ENCODE assay signal across 9 cellular contexts in genomic region chr6:36985384-36985962, GRCh38. TPM values are rescaled to one million over a fixed set of nuclear protein-coding genes. Genes with fewer than 3 reads are reported as not detected.
DNase-seq lines count a peak whose midpoint lies in the region; ATAC-seq, FAIRE-seq and TF ChIP-seq lines count a peak whose summit lies in the region.
"Had no signal": no experiment of that assay in that cellular context is flagged by ENCODE, and none has a peak within 500 bp of the region (broad histone marks: within the 10 kb centered on the region; RNA-seq: fewer than 3 reads in every experiment).

No MANE protein-coding gene starts in this region.

- TF ChIP-seq CTCF in A549 (IDR thresholded peaks at IDR 0.05) (no peak), WTC11 (IDR thresholded peaks at IDR 0.05) (no peak), liver (IDR thresholded peaks at IDR 0.05; ENCODE audit: low read depth, low read length, missing input control) (no peak)

- H3K9me3 Mint-ChIP-seq in WTC11, result 0 out of 2 replicates have a peak, but pooled peaks cover 3% of the 10 kb centered on the region

- POLR2A ChIA-PET in A549 (lab: Yijun Ruan, JAX) (interaction anchor here (0.6 to 1.5 kb wide), 7 partner anchors 8 to 149 kb away, joined by 3 to 11 read pairs (median 3); partner anchors contain the start of gene PPIL1), WTC11 (lab: Charles Lee) (interaction anchor here (0.6 to 1.2 kb wide), 10 partner anchors 11 to 272 kb away, joined by 3 to 10 read pairs (median 3); partner anchors contain the start of genes PIM1, PPIL1, TBC1D22B and TMEM217)

- peak overlapping the region; percentile 55; the same call in 1 of the 2 replicates for H3K27ac Mint-ChIP-seq in WTC11

- CTCF ChIA-PET in A549 (lab: Yijun Ruan, JAX), result interaction anchor here (0.6 to 1.5 kb wide), 2 partner anchors 33 to 82 kb away, joined by 3 read pairs; no protein-coding TSS in a partner anchor
- CTCF ChIA-PET in WTC11 (lab: Charles Lee), result interaction anchor here (1.0 to 2.6 kb wide), 9 partner anchors 8 to 224 kb away, joined by 3 to 32 read pairs (median 7); partner anchors contain the start of genes C6orf89 and PPIL1

- H3K4me1 ChIP-seq in A549 (peaks cover 25% of the 10 kb centered on the region), liver (ENCODE audit: control insufficient read depth in 4 of 4, insufficient read depth in 4 of 4, low read length in 3 of 4) (peaks cover 6 to 30% (median 17%) of the 10 kb centered on the region in 4 donors)

- H3K27ac ChIP-seq in A549 (peak overlapping the region; percentile 98 to 100), liver (ENCODE audit: low read depth in 1 of 2, low read length in 2 of 2) (peak overlapping the region; percentile 86 to 97)

- H3K4me3 ChIP-seq in A549 (peak overlapping the region; percentile 100), liver (ENCODE audit: low read depth in 1 of 3, low read length in 3 of 3) (peak overlapping the region; percentile 88 to 96 (median 93))

- H3K9ac ChIP-seq in liver (ENCODE audit: low read depth in 1 of 2, low read length in 2 of 2), result peak overlapping the region; percentile 77 to 97

- TF ChIP-seq POLR2A in A549 (IDR thresholded peaks at IDR 0.05; ENCODE audit: low read length), result no peak

- H3K36me3 ChIP-seq in liver (ENCODE audit: control insufficient read depth in 4 of 4, insufficient read depth in 3 of 4, low read depth in 1 of 4, low read length in 3 of 4), result peaks cover 0 to 3% (median 0%) of the 10 kb centered on the region in 4 donors

- in situ Hi-C loops in ACHN (cut with HindIII; ENCODE audit: low pct_ligation_motif_present, low pct_unique_long_range_greater_than_20kb, low sequenced_read_pairs), result no loop called here

- TF ChIP-seq RAD21 in A549 (conservative IDR thresholded peaks at IDR 0.05 in 1 of 2, IDR thresholded peaks at IDR 0.05 in 1 of 2), result no peak
- no peak for TF ChIP-seq RAD21 in liver (IDR thresholded peaks at IDR 0.05)

- no peaks in the 10 kb centered on the region for H3K27me3 ChIP-seq in liver (ENCODE audit: control insufficient read depth in 4 of 4, insufficient read depth in 4 of 4, low read length in 3 of 4)

- no peaks in the 10 kb centered on the region for H3K27me3 Mint-ChIP-seq in WTC11 (ENCODE audit: low read depth)

- TF ChIP-seq EP300 in A549 (IDR thresholded peaks at IDR 0.05), result no peak

- no peak overlapping the region for H3K4me3 Mint-ChIP-seq in WTC11

- H3K4me1 Mint-ChIP-seq in WTC11, result peaks cover 25% of the 10 kb centered on the region

- under 1% methylated on average over 9 of the region's 26 CpGs for WGBS in A549 (ENCODE audit: missing lambda C conversion rate)
- under 1% methylated on average over 26 of the region's 26 CpGs for WGBS in liver

- DNase-seq in A549 (ENCODE audit: low read depth in 1 of 2, low spot score in 1 of 2) (no peak), WTC11 (ENCODE audit: low spot score) (no peak), HUDEP-2 (lab: John Stamatoyannopoulos, UW; ENCODE audit: unreplicated experiment in 76 of 76) (no peak), ACHN (no peak), SK-N-DZ (ENCODE audit: low spot score) (no peak)

- H3K36me3 Mint-ChIP-seq in WTC11, result no peaks in the 10 kb centered on the region

- no peak for FAIRE-seq in A549 (lab: Jason Lieb, UNC)
- FAIRE-seq: endometrium had no signal

- no peaks in the 10 kb centered on the region for H3K9me3 ChIP-seq in A549
- no peaks in the 10 kb centered on the region for H3K9me3 ChIP-seq in liver (ENCODE audit: control insufficient read depth in 4 of 4, low read length in 3 of 4)

- ATAC-seq in A549 (peak in 1 of 2 experiments; percentile 6; a peak in 1 of 6 replicates), GM21390 (IDR thresholded peaks at IDR 0.05; ENCODE audit: unreplicated experiment) (peak; percentile 13), WTC11 (no peak), HG02678 (IDR thresholded peaks at IDR 0.05; ENCODE audit: unreplicated experiment) (no peak)

- H3K4me2 ChIP-seq in A549, result peak overlapping the region; percentile 96

TF ChIP-seq in A549, 52 proteins besides CTCF, POLR2A, EP300 and RAD21 (continues in another document):
- TF ChIP-seq RCOR1 (IDR thresholded peaks at IDR 0.05; ENCODE audit: low read depth, low read length) (no peak), KDM5A (IDR thresholded peaks at IDR 0.05) (no peak), FOSB (CRISPR knock-in tag; IDR thresholded peaks at IDR 0.05) (no peak), NR3C1 (IDR thresholded peaks at IDR 0.05) (no peak)
- TF ChIP-seq, protein P1, sequence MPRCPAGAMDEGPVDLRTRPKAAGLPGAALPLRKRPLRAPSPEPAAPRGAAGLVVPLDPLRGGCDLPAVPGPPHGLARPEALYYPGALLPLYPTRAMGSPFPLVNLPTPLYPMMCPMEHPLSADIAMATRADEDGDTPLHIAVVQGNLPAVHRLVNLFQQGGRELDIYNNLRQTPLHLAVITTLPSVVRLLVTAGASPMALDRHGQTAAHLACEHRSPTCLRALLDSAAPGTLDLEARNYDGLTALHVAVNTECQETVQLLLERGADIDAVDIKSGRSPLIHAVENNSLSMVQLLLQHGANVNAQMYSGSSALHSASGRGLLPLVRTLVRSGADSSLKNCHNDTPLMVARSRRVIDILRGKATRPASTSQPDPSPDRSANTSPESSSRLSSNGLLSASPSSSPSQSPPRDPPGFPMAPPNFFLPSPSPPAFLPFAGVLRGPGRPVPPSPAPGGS (IDR thresholded peaks at IDR 0.05), result no peak

TF ChIP-seq in WTC11, 78 proteins besides CTCF, POLR2A, EP300 and RAD21 (continues in another document):
- no peak for TF ChIP-seq E2F1 (CRISPR knock-in tag; IDR thresholded peaks at IDR 0.05)
- TF ChIP-seq ZNF423 (CRISPR knock-in tag; IDR thresholded peaks at IDR 0.05), result no peak

TF ChIP-seq in liver, 16 proteins besides CTCF, POLR2A, EP300 and RAD21 (continues in another document):
- no peak for TF ChIP-seq RXRA (IDR thresholded peaks at IDR 0.05)
- TF ChIP-seq HNF4A (conservative IDR thresholded peaks at IDR 0.05), result no peak
- no peak for TF ChIP-seq SP1 (IDR thresholded peaks at IDR 0.05)
- TF ChIP-seq, protein P2, sequence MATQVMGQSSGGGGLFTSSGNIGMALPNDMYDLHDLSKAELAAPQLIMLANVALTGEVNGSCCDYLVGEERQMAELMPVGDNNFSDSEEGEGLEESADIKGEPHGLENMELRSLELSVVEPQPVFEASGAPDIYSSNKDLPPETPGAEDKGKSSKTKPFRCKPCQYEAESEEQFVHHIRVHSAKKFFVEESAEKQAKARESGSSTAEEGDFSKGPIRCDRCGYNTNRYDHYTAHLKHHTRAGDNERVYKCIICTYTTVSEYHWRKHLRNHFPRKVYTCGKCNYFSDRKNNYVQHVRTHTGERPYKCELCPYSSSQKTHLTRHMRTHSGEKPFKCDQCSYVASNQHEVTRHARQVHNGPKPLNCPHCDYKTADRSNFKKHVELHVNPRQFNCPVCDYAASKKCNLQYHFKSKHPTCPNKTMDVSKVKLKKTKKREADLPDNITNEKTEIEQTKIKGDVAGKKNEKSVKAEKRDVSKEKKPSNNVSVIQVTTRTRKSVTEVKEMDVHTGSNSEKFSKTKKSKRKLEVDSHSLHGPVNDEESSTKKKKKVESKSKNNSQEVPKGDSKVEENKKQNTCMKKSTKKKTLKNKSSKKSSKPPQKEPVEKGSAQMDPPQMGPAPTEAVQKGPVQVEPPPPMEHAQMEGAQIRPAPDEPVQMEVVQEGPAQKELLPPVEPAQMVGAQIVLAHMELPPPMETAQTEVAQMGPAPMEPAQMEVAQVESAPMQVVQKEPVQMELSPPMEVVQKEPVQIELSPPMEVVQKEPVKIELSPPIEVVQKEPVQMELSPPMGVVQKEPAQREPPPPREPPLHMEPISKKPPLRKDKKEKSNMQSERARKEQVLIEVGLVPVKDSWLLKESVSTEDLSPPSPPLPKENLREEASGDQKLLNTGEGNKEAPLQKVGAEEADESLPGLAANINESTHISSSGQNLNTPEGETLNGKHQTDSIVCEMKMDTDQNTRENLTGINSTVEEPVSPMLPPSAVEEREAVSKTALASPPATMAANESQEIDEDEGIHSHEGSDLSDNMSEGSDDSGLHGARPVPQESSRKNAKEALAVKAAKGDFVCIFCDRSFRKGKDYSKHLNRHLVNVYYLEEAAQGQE (IDR thresholded peaks at IDR 0.05), result no peak
- TF ChIP-seq HNF4G (IDR thresholded peaks at IDR 0.05), result no peak
- no peak for TF ChIP-seq NR2F2 (IDR thresholded peaks at IDR 0.05)

RNA-seq across cellular contexts. Expression of gene MTCH1, which starts 0.5 kb away (rescaled TPM):
- 65.4 and 69.4 TPM in 2 replicates for polyA plus RNA-seq in A549 (2011; rRNA removed)
- polyA plus RNA-seq in A549 (2012; cell fraction: cytosol; rRNA removed), result 91.5 and 112 TPM in 2 replicates
- 117 and 143 TPM in 2 replicates for polyA plus RNA-seq in A549 (2012; cell fraction: nucleus; rRNA removed)
- polyA plus RNA-seq in A549 (2017; fragmentation: RNase III; extraction: RNeasy Plus Mini Kit Qiagen cat#74134 plus additional on column Dnase treatment), result 99.8 to 112 TPM (median 111 TPM) in 3 replicates
- polyA minus RNA-seq in A549 (2011; rRNA and poly(A)+ RNA removed), result 86.0 and 88.0 TPM in 2 replicates
- total RNA-seq in WTC11 (2021), result 198 to 207 TPM (median 204 TPM) in 3 replicates
- total RNA-seq in liver, result 10 to 100 TPM; 72.8 to 79.6 TPM
- polyA plus RNA-seq in liver, result 10 to 100 TPM; 61.5 to 75.4 TPM
- 215 and 251 TPM in 2 replicates for polyA plus RNA-seq in SK-N-DZ (2014; cell fraction: cytosol; rRNA removed)
- 349 and 390 TPM in 2 replicates for polyA plus RNA-seq in SK-N-DZ (2014; cell fraction: nucleus; rRNA removed)

RNA-seq across cellular contexts. Expression of gene FGD2, which starts 20.0 kb away (rescaled TPM):
- polyA plus RNA-seq in A549 (2011; rRNA removed) (not detected in 2 replicates), A549 (2017; fragmentation: RNase III; extraction: RNeasy Plus Mini Kit Qiagen cat#74134 plus additional on column Dnase treatment) (not detected in 3 replicates), liver (1 to 10 TPM; 4.6 to 5.8 TPM)
- not detected in 2 replicates for polyA plus RNA-seq in A549 (2012; cell fraction: cytosol; rRNA removed)
- 0.06 TPM in 1 of 2 replicates, not detected in the other for polyA plus RNA-seq in A549 (2012; cell fraction: nucleus; rRNA removed)
- polyA minus RNA-seq in A549 (2011; rRNA and poly(A)+ RNA removed), result not detected in 2 replicates
- total RNA-seq in WTC11 (2021) (0.31 to 0.78 TPM (median 0.44 TPM) in 3 replicates), liver (10 to 100 TPM; 12.4 to 24.4 TPM)
- polyA plus RNA-seq in SK-N-DZ (2014; cell fraction: cytosol; rRNA removed), result not detected in 2 replicates
- polyA plus RNA-seq in SK-N-DZ (2014; cell fraction: nucleus; rRNA removed), result not detected in 2 replicates

RNA-seq across cellular contexts. Expression of gene PI16, which starts 30.9 kb away (rescaled TPM):
- polyA plus RNA-seq in A549 (2011; rRNA removed) (not detected in 2 replicates), A549 (2017; fragmentation: RNase III; extraction: RNeasy Plus Mini Kit Qiagen cat#74134 plus additional on column Dnase treatment) (not detected in 3 replicates), liver (under 1 TPM; 0.12 to 0.24 TPM)
- polyA plus RNA-seq in A549 (2012; cell fraction: cytosol; rRNA removed), result 0.05 TPM in 1 of 2 replicates, not detected in the other
- polyA plus RNA-seq in A549 (2012; cell fraction: nucleus; rRNA removed), result 0.02 TPM in 1 of 2 replicates, not detected in the other
- not detected in 2 replicates for polyA minus RNA-seq in A549 (2011; rRNA and poly(A)+ RNA removed)
- total RNA-seq in WTC11 (2021) (0.09 to 0.17 TPM in 2 of 3 replicates, not detected in the other), liver (under 1 TPM in 1 of 2 donors, not detected in 1; 0.25 TPM)
- not detected in 2 replicates for polyA plus RNA-seq in SK-N-DZ (2014; cell fraction: cytosol; rRNA removed)
- polyA plus RNA-seq in SK-N-DZ (2014; cell fraction: nucleus; rRNA removed), result not detected in 2 replicates
